ENCODE assay signal across 8 cellular contexts in genomic region chr16:67429799-67430503, GRCh38. TPM values are rescaled to one million over a fixed set of nuclear protein-coding genes. Genes with fewer than 3 reads are reported as not detected.
DNase-seq lines count a peak whose midpoint lies in the region; ATAC-seq and TF ChIP-seq lines count a peak whose summit lies in the region.

No MANE protein-coding gene starts in this region.

- DNase-seq in T-helper 1 cell (no peak), lower leg skin (ENCODE audit: low spot score in 2 of 2) (no peak), thoracic aorta (ENCODE audit: low spot score) (no peak), KBM-7 (no peak), DMS53 (lab: John Stamatoyannopoulos, UW) (no peak)
- no peak for DNase-seq in activated naive CD8-positive, alpha-beta T cell treated with anti-CD3 and anti-CD28 coated beads, Interleukin-2, amount 50 U/mL, for 24 hours

- H3K27me3 Mint-ChIP-seq in T-helper 1 cell treated with Interleukin-12 subunit alpha and Interleukin-12 subunit beta and Interleukin-4 antibody, amounts not matched to agents 30 μg/mL and 1 μg/mL, for 36 hours (ENCODE audit: low read depth) = peaks cover 55% of the 10 kb centered on the region
- peaks cover 35% of the 10 kb centered on the region for H3K27me3 Mint-ChIP-seq in activated naive CD8-positive, alpha-beta T cell treated with anti-CD3 and anti-CD28 coated beads, Interleukin-2, amount 50 U/mL, for 24 hours

- peaks cover 5% of the 10 kb centered on the region for H3K4me1 Mint-ChIP-seq in T-helper 1 cell treated with Interleukin-12 subunit alpha and Interleukin-12 subunit beta and Interleukin-4 antibody, amounts not matched to agents 30 μg/mL and 1 μg/mL, for 36 hours (ENCODE audit: low read depth)
- peaks cover 10% of the 10 kb centered on the region for H3K4me1 Mint-ChIP-seq in activated naive CD8-positive, alpha-beta T cell treated with anti-CD3 and anti-CD28 coated beads, Interleukin-2, amount 50 U/mL, for 24 hours

- TF ChIP-seq CTCF in lower leg skin (IDR thresholded peaks at IDR 0.05) (no peak), thoracic aorta (IDR thresholded peaks at IDR 0.05) (no peak)

- H3K27ac ChIP-seq in thoracic aorta = no peak overlapping the region

- H3K4me3 Mint-ChIP-seq in T-helper 1 cell treated with Interleukin-12 subunit alpha and Interleukin-12 subunit beta and Interleukin-4 antibody, amounts not matched to agents 30 μg/mL and 1 μg/mL, for 36 hours = peak overlapping the region; percentile 75
- H3K4me3 Mint-ChIP-seq in activated naive CD8-positive, alpha-beta T cell treated with anti-CD3 and anti-CD28 coated beads, Interleukin-2, amount 50 U/mL, for 24 hours = peak overlapping the region; percentile 77

- H3K27me3 ChIP-seq in thoracic aorta (replicated peaks; ENCODE audit: insufficient read depth) = no peaks in the 10 kb centered on the region

- no peak for TF ChIP-seq POLR2A in lower leg skin (IDR thresholded peaks at IDR 0.05)

- H3K9me3 Mint-ChIP-seq in T-helper 1 cell treated with Interleukin-12 subunit alpha and Interleukin-12 subunit beta and Interleukin-4 antibody, amounts not matched to agents 30 μg/mL and 1 μg/mL, for 36 hours = no peaks in the 10 kb centered on the region
- no peaks in the 10 kb centered on the region for H3K9me3 Mint-ChIP-seq in activated naive CD8-positive, alpha-beta T cell treated with anti-CD3 and anti-CD28 coated beads, Interleukin-2, amount 50 U/mL, for 24 hours

- peak overlapping the region; percentile 17 for H3K4me3 ChIP-seq in lower leg skin (ENCODE audit: low read depth, poor library complexity, severe bottlenecking)
- H3K4me3 ChIP-seq in thoracic aorta = peak overlapping the region; percentile 66

- intact Hi-C loops in lower leg skin (cut with DNase I; ENCODE audit: low total_unique reads) = loop anchor here (5.0 kb wide), 1 partner anchor 37 kb away; no protein-coding TSS in a partner anchor

- H3K9me3 ChIP-seq in thoracic aorta = no peaks in the 10 kb centered on the region

- 37 to 42% methylated on average over 9 to 12 of the region's 13 CpGs for WGBS in lower leg skin, 2 donors

- in situ Hi-C loops in KBM-7 (cut with MboI; ENCODE audit: low pct_unique_long_range_greater_than_20kb, low sequenced_read_pairs) = no loop called here

- H3K27ac Mint-ChIP-seq in T-helper 1 cell treated with Interleukin-12 subunit alpha and Interleukin-12 subunit beta and Interleukin-4 antibody, amounts not matched to agents 30 μg/mL and 1 μg/mL, for 36 hours = peak overlapping the region; percentile 15
- peak overlapping the region; percentile 76 for H3K27ac Mint-ChIP-seq in activated naive CD8-positive, alpha-beta T cell treated with anti-CD3 and anti-CD28 coated beads, Interleukin-2, amount 50 U/mL, for 24 hours

- H3K36me3 ChIP-seq in thoracic aorta = no peaks in the 10 kb centered on the region

- H3K4me1 ChIP-seq in thoracic aorta (ENCODE audit: control insufficient read depth in 1 of 2, low read depth in 2 of 2) = peaks cover 0 to 14% of the 10 kb centered on the region in 2 donors

- no peak for ATAC-seq in activated naive CD8-positive, alpha-beta T cell treated with anti-CD3 and anti-CD28 coated beads, Interleukin-2, amount 50 U/mL, for 24 hours
- ATAC-seq in thoracic aorta (ENCODE audit: insufficient number of reproducible peaks, low FRiP score, low read depth) = no peak
- ATAC-seq in HG02885 (IDR thresholded peaks at IDR 0.05; ENCODE audit: poor library complexity, unreplicated experiment) = no peak

- H3K36me3 Mint-ChIP-seq in T-helper 1 cell treated with Interleukin-12 subunit alpha and Interleukin-12 subunit beta and Interleukin-4 antibody, amounts not matched to agents 30 μg/mL and 1 μg/mL, for 36 hours (ENCODE audit: low read depth) = peaks cover 2% of the 10 kb centered on the region
- H3K36me3 Mint-ChIP-seq in activated naive CD8-positive, alpha-beta T cell treated with anti-CD3 and anti-CD28 coated beads, Interleukin-2, amount 50 U/mL, for 24 hours (ENCODE audit: low read depth) = no peaks in the 10 kb centered on the region

RNA-seq across cellular contexts. Expression of gene HSD11B2, which starts 1.0 kb away (rescaled TPM):
- total RNA-seq in lower leg skin (100 to 1,000 TPM in 1 of 4 donors, 10 to 100 TPM in 3; 63.2 to 121 (median 80.8) TPM), thoracic aorta (not detected)

RNA-seq across cellular contexts. Expression of gene ZDHHC1, which starts 13.7 kb away (rescaled TPM):
- total RNA-seq in lower leg skin (10 to 100 TPM; 15.1 to 24.7 (median 21.4) TPM), thoracic aorta (10 to 100 TPM; 15.0 to 28.7 TPM)

RNA-seq across cellular contexts. Expression of gene TPPP3, which starts 36.7 kb away (rescaled TPM):
- total RNA-seq in lower leg skin (100 to 1,000 TPM in 2 of 4 donors, 10 to 100 TPM in 2; 29.6 to 197 (median 89.7) TPM), thoracic aorta (10 to 100 TPM; 12.6 to 34.9 TPM)

RNA-seq across cellular contexts. Expression of gene ATP6V0D1, which starts 51.0 kb away (rescaled TPM):
- 100 to 1,000 TPM; 114 to 141 (median 131) TPM for total RNA-seq in lower leg skin
- 10 to 100 TPM; 68.6 to 72.7 TPM for total RNA-seq in thoracic aorta

RNA-seq across cellular contexts. Expression of gene AGRP, which starts 53.4 kb away (rescaled TPM):
- total RNA-seq in lower leg skin = not detected
- not detected for total RNA-seq in thoracic aorta

Comparison
In these comparisons a context has a peak if more than half of its experiments do, and no peak if none do; other contexts are left out.
1. RNA of gene HSD11B2, which starts 1.0 kb away (total RNA-seq): 63.2 to 121 TPM in lower leg skin; not detected in thoracic aorta; every median in the first group is over 10 times any median in the second.